21 cellular contexts compared by ENCODE assay signal in the genomic region with DNA sequence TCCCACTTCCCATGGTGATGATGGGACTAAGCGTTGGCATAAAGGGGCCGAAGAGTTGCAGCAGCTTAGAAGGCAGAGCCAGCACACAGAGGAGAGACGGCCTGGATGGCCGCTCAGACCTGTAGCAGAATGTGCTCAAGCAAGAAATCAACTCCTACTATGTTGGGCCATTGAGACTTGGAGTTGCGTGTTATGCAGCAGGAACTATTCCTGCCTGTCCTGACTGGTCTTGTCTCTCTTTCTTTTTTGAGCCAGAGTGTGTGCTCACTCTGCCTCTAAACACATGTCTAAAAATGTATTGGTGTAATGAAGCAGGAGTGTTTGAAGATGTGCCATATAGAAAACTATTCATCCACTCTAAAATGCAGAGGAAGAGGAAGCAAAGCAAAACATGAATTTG. TPM values are rescaled to one million over a fixed set of nuclear protein-coding genes. Genes with fewer than 3 reads are reported as not detected.
DNase-seq lines count a peak whose midpoint lies in the region; ATAC-seq, FAIRE-seq and TF ChIP-seq lines count a peak whose summit lies in the region.
"Had no signal": no experiment of that assay in that cellular context is flagged by ENCODE, and none has a peak within 500 bp of the region (broad histone marks: within the 10 kb centered on the region; RNA-seq: fewer than 3 reads in every experiment).

No MANE protein-coding gene starts in this region.

- H2BK5ac ChIP-seq in IMR-90 (ENCODE audit: low read depth, low read length, poor library complexity, severe bottlenecking) (no peak overlapping the region), H1 (ENCODE audit: low read depth, low read length) (no peak overlapping the region)

- peaks cover 1% of the 10 kb centered on the region for H3K27me3 Mint-ChIP-seq in activated CD4-positive, alpha-beta T cell treated with anti-CD3 and anti-CD28 coated beads for 36 hours
- H3K27me3 Mint-ChIP-seq in osteocyte (ENCODE audit: unreplicated experiment) (no peaks in the 10 kb centered on the region), Calu3 (ENCODE audit: unreplicated experiment) (no peaks in the 10 kb centered on the region)

- H3K4me1 ChIP-seq in IMR-90 (ENCODE audit: control insufficient read depth, insufficient read depth, low read length) (no peaks in the 10 kb centered on the region), H1 (replicated peaks in 1 of 4; ENCODE audit: control insufficient read depth in 3 of 4, insufficient read depth in 4 of 4, low read length in 3 of 4) (peaks cover 0 to 2% (median 0%) of the 10 kb centered on the region in 4 experiments; a peak in 2 of 7 replicates)

- H3K18ac ChIP-seq in IMR-90 (ENCODE audit: low read depth, low read length) (no peak overlapping the region), H1 (ENCODE audit: extremely low read depth, low read length) (no peak overlapping the region)

- H3K23ac ChIP-seq in IMR-90 (ENCODE audit: low read depth, low read length) (no peak overlapping the region), H1 (ENCODE audit: insufficient read length) (no peak overlapping the region)

- H2BK15ac ChIP-seq in IMR-90 (ENCODE audit: low read depth, low read length) (no peak overlapping the region), H1 (ENCODE audit: low read length) (no peak overlapping the region)

- H4K91ac ChIP-seq in IMR-90 (ENCODE audit: insufficient read depth, low read depth, low read length) (no peak overlapping the region), H1 (replicated peaks; ENCODE audit: insufficient read length, low read length) (peak overlapping the region; percentile 31)

- in situ Hi-C loops in IMR-90 (cut with MboI; ENCODE audit: low sequenced_read_pairs), result no loop called here

- no peak for TF ChIP-seq EP300 in H1 (IDR thresholded peaks at IDR 0.05; ENCODE audit: borderline replicate concordance in 1 of 2, low read depth in 2 of 2, low read length in 2 of 2)

- no peak for ATAC-seq in activated CD4-positive, alpha-beta T cell treated with anti-CD3 and anti-CD28 coated beads for 36 hours
- ATAC-seq in IMR-90 (ENCODE audit: low read depth), result no peak
- ATAC-seq in GM18870 (IDR thresholded peaks at IDR 0.05; ENCODE audit: unreplicated experiment), result no peak
- ATAC-seq in HG03159 (IDR thresholded peaks at IDR 0.05; ENCODE audit: unreplicated experiment), result no peak
- ATAC-seq: PC-3 had no signal

- TF ChIP-seq RAD21 in IMR-90 (IDR thresholded peaks at IDR 0.05; ENCODE audit: low read length) (no peak), H1 (IDR thresholded peaks at IDR 0.05 in 1 of 2, conservative IDR thresholded peaks at IDR 0.05 in 1 of 2; ENCODE audit: low read depth in 2 of 2, low read length in 2 of 2) (no peak)

- peaks cover 28% of the 10 kb centered on the region for H3K4me1 Mint-ChIP-seq in activated CD4-positive, alpha-beta T cell treated with anti-CD3 and anti-CD28 coated beads for 36 hours
- H3K4me1 Mint-ChIP-seq in osteocyte (ENCODE audit: unreplicated experiment) (peaks cover 33% of the 10 kb centered on the region), Calu3 (ENCODE audit: low read depth, unreplicated experiment) (no peaks in the 10 kb centered on the region)

- TF ChIP-seq CTCF in IMR-90 (conservative IDR thresholded peaks at IDR 0.05; ENCODE audit: low read depth, low read length) (no peak), H1 (IDR thresholded peaks at IDR 0.05; ENCODE audit: control extremely low read depth in 1 of 3, insufficient read depth in 1 of 3, low read depth in 1 of 3, low read length in 3 of 3) (no peak), osteocyte (IDR thresholded peaks at IDR 0.05) (no peak), Calu3 (IDR thresholded peaks at IDR 0.05; ENCODE audit: unreplicated experiment) (no peak)

- no peaks in the 10 kb centered on the region; the same call in 1 of the 2 replicates for H3K23me2 ChIP-seq in H1 (ENCODE audit: low read depth, low read length)

- no peak overlapping the region for H3K27ac ChIP-seq in IMR-90 (ENCODE audit: insufficient read depth, low read length)
- no peak overlapping the region for H3K27ac ChIP-seq in H1 (ENCODE audit: low read depth, low read length)
- H3K27ac ChIP-seq: 22Rv1, C4-2B, KMS-11, RWPE1 had no signal

- H4K20me1 ChIP-seq in IMR-90 (ENCODE audit: insufficient read depth, low read length) (no peaks in the 10 kb centered on the region), H1 (replicated peaks in 1 of 2; ENCODE audit: control insufficient read depth in 1 of 2, insufficient read depth in 2 of 2, low read length in 2 of 2) (no peaks in the 10 kb centered on the region)

- no peak for FAIRE-seq in H1 (lab: Jason Lieb, UNC)
- FAIRE-seq: G401.6 had no signal

- H2AFZ ChIP-seq in IMR-90 (replicated peaks; ENCODE audit: low read length, poor library complexity) (peak overlapping the region; percentile 26), H1 (ENCODE audit: low read length) (no peak overlapping the region)

- H3K4me3 ChIP-seq in IMR-90 (ENCODE audit: insufficient read depth, low read depth, low read length) (no peak overlapping the region), H1 (ENCODE audit: extremely low read depth in 1 of 4, insufficient read depth in 2 of 4, low read depth in 3 of 4, low read length in 4 of 4) (no peak overlapping the region)

- H2BK12ac ChIP-seq in H1 (ENCODE audit: low read depth, low read length), result no peak overlapping the region; the same call in 1 of the 2 replicates

- H4K5ac ChIP-seq in IMR-90 (ENCODE audit: low read depth, low read length) (no peak overlapping the region), H1 (ENCODE audit: insufficient read length, low read depth, low read length) (no peak overlapping the region)

- H3K4me2 ChIP-seq in IMR-90 (ENCODE audit: low read depth, low read length), result no peak overlapping the region
- no peak overlapping the region for H3K4me2 ChIP-seq in H1 (ENCODE audit: insufficient read depth in 1 of 2, low read depth in 2 of 2, low read length in 2 of 2)
- H3K4me2 ChIP-seq: KMS-11 had no signal

- POLR2A ChIA-PET in activated CD4-positive, alpha-beta T cell treated with anti-CD3 and anti-CD28 coated beads for 36 hours (lab: Charles Lee), result interaction anchor here (0.7 kb wide), 1 partner anchor 83 kb away, joined by 3 read pairs; no protein-coding TSS in a partner anchor
- POLR2A ChIA-PET in IMR-90 (lab: Charles Lee; ENCODE audit: unreplicated experiment), result no interaction called here
- POLR2A ChIA-PET in H1 (lab: Charles Lee; ENCODE audit: partially characterized antibody), result no interaction called here

- CTCF ChIA-PET in activated CD4-positive, alpha-beta T cell treated with anti-CD3 and anti-CD28 coated beads for 36 hours (lab: Charles Lee), result interaction anchor here (1.3 to 2.2 kb wide), 3 partner anchors 14 to 65 kb away, joined by 3 to 7 read pairs (median 4); no protein-coding TSS in a partner anchor
- CTCF ChIA-PET in IMR-90 (lab: Yijun Ruan, JAX), result interaction anchor here (0.6 kb wide), 1 partner anchor 61 kb away, joined by 3 read pairs; no protein-coding TSS in a partner anchor
- CTCF ChIA-PET in H1 (lab: Charles Lee; ENCODE audit: partially characterized antibody), result interaction anchor here (0.9 to 2.2 kb wide), 4 partner anchors 9 to 108 kb away, joined by 3 to 6 read pairs (median 3); no protein-coding TSS in a partner anchor
- CTCF ChIA-PET in Calu3 (lab: Charles Lee), result interaction anchor here (0.9 kb wide), 1 partner anchor 9 kb away, joined by 3 read pairs; no protein-coding TSS in a partner anchor

- intact Hi-C loops in activated CD4-positive, alpha-beta T cell treated with anti-CD3 and anti-CD28 coated beads for 36 hours (cut with DNase I, micrococcal nuclease), result loop anchor here in 1 of 2 experiments (5.0 kb wide), 2 partner anchors 199 to 294 kb away; no protein-coding TSS in a partner anchor
- intact Hi-C loops in IMR-90 (cut with micrococcal nuclease), result no loop called here
- intact Hi-C loops in Calu3 (cut with micrococcal nuclease; ENCODE audit: unreplicated experiment), result no loop called here

- peak overlapping the region; percentile 42 for H3K27ac Mint-ChIP-seq in activated CD4-positive, alpha-beta T cell treated with anti-CD3 and anti-CD28 coated beads for 36 hours
- H3K27ac Mint-ChIP-seq in osteocyte (ENCODE audit: unreplicated experiment) (peak overlapping the region; percentile 56), Calu3 (ENCODE audit: unreplicated experiment) (no peak overlapping the region)

- BruUV-seq in IMR-90 (replicated peaks; lab: Mats Ljungman, UMichigan) (no TSS peak), Calu3 (replicated peaks; lab: Mats Ljungman, UMichigan) (no TSS peak)

- no peaks in the 10 kb centered on the region for H3K79me2 ChIP-seq in H1 (ENCODE audit: control insufficient read depth in 1 of 2, insufficient read depth in 2 of 2, low read length in 2 of 2)

- H3K36me3 ChIP-seq in IMR-90 (ENCODE audit: control insufficient read depth, insufficient read depth, low read length), result no peaks in the 10 kb centered on the region
- H3K36me3 ChIP-seq in H1 (ENCODE audit: control insufficient read depth in 2 of 4, insufficient read depth in 4 of 4, low read length in 3 of 4), result no peaks in the 10 kb centered on the region

- H3K14ac ChIP-seq in IMR-90 (replicated peaks; ENCODE audit: low read depth, low read length), result no peak overlapping the region
- no peak overlapping the region for H3K14ac ChIP-seq in H1 (ENCODE audit: insufficient read length)

- H3K9me3 Mint-ChIP-seq in activated CD4-positive, alpha-beta T cell treated with anti-CD3 and anti-CD28 coated beads for 36 hours (ENCODE audit: low read depth), result peaks cover 16% of the 10 kb centered on the region
- H3K9me3 Mint-ChIP-seq in osteocyte (ENCODE audit: unreplicated experiment), result peaks cover 18% of the 10 kb centered on the region
- peaks cover 6% of the 10 kb centered on the region for H3K9me3 Mint-ChIP-seq in Calu3 (ENCODE audit: low read depth, unreplicated experiment)

- no peak overlapping the region for H2BK120ac ChIP-seq in IMR-90 (ENCODE audit: low read depth, low read length)
- H2BK120ac ChIP-seq in H1 (replicated peaks; ENCODE audit: low read depth, low read length), result no peak overlapping the region

- dilution Hi-C loops in IMR-90 (cut with HindIII; ENCODE audit: low sequenced_read_pairs, unreplicated experiment), result no loop called here

- H3K4ac ChIP-seq in IMR-90 (ENCODE audit: low read depth, low read length), result no peak overlapping the region
- H3K4ac ChIP-seq in H1 (replicated peaks; ENCODE audit: insufficient read length, low read depth, low read length), result no peak overlapping the region

- H2AK9ac ChIP-seq in IMR-90 (replicated peaks; ENCODE audit: low read depth, low read length, poor library complexity), result no peak overlapping the region

- H3K56ac ChIP-seq in IMR-90 (ENCODE audit: extremely low read depth, insufficient read depth, low read length) (no peak overlapping the region), H1 (replicated peaks; ENCODE audit: insufficient read length, low read depth, low read length) (no peak overlapping the region)

- H2AK5ac ChIP-seq in IMR-90 (ENCODE audit: low read depth, low read length) (0 out of 2 replicates have a peak overlapping the region, but pooled peaks have one; percentile 28), H1 (ENCODE audit: low read depth, low read length) (no peak overlapping the region)

- H3K36me3 Mint-ChIP-seq in activated CD4-positive, alpha-beta T cell treated with anti-CD3 and anti-CD28 coated beads for 36 hours (ENCODE audit: low read depth), result peaks cover 9% of the 10 kb centered on the region
- H3K36me3 Mint-ChIP-seq in osteocyte (ENCODE audit: unreplicated experiment), result peaks cover 8% of the 10 kb centered on the region
- no peaks in the 10 kb centered on the region for H3K36me3 Mint-ChIP-seq in Calu3 (ENCODE audit: insufficient read depth, unreplicated experiment)

- TF ChIP-seq POLR2A in IMR-90 (IDR thresholded peaks at IDR 0.05; ENCODE audit: low read depth, low read length), result no peak
- TF ChIP-seq POLR2A in H1 (IDR thresholded peaks at IDR 0.05; ENCODE audit: control extremely low read depth in 1 of 2, low read depth in 2 of 2, low read length in 2 of 2), result no peak

- no peak overlapping the region; a peak in 1 of 4 replicates for H4K8ac ChIP-seq in IMR-90 (ENCODE audit: low read depth in 2 of 2, low read length in 2 of 2)
- no peak overlapping the region for H4K8ac ChIP-seq in H1 (ENCODE audit: extremely low read depth, insufficient read depth, low read length)

- H3K27me3 ChIP-seq in IMR-90 (ENCODE audit: control insufficient read depth, insufficient read depth, low read length), result no peaks in the 10 kb centered on the region
- no peaks in the 10 kb centered on the region for H3K27me3 ChIP-seq in H1 (replicated peaks in 1 of 4; ENCODE audit: control insufficient read depth in 3 of 4, extremely low read depth in 1 of 4, insufficient read depth in 3 of 4, low read length in 3 of 4)

- no peak for DNase-seq in activated CD4-positive, alpha-beta T cell treated with anti-CD3 and anti-CD28 coated beads for 36 hours
- no peak for DNase-seq in activated CD4-positive, alpha-beta T cell treated with anti-CD3 and anti-CD28 coated beads, Interleukin-2, amount 50 U/mL, for 4 hours
- no peak for DNase-seq in IMR-90
- no peak for DNase-seq in H1 (ENCODE audit: low read depth in 1 of 2, low spot score in 2 of 2)
- DNase-seq in osteocyte (ENCODE audit: extremely low spot score, unreplicated experiment), result peak; percentile 7
- no peak for DNase-seq in Calu3
- DNase-seq: AML-193, NCI-H1417, NCI-H187, NCI-H2107, NCI-H226, NCI-H524, PC-3, SIG-M5 had no signal

- no peak overlapping the region for H3K9ac ChIP-seq in IMR-90 (ENCODE audit: low read depth, low read length)
- no peak overlapping the region for H3K9ac ChIP-seq in H1 (replicated peaks in 1 of 4; ENCODE audit: extremely low read depth in 1 of 4, low read depth in 3 of 4, low read length in 3 of 4)
- H3K9ac ChIP-seq: KMS-11 had no signal

- 92% methylated on average over 2 of the region's 5 CpGs; no CpG with 5 or more reads in 1 of the 2 experiments for WGBS in IMR-90 (ENCODE audit: extremely low coverage in 2 of 2, insufficient read length in 1 of 2), 2 experiments
- 91% methylated on average over 5 of the region's 5 CpGs; no CpG with 5 or more reads in 1 of the 2 experiments for WGBS in H1 (ENCODE audit: extremely low coverage in 1 of 2, insufficient coverage in 1 of 2, insufficient read length in 1 of 2, insufficient replicate concordance in 2 of 2, low coverage in 1 of 2, low lambda C conversion rate in 2 of 2, missing lambda C conversion rate in 1 of 2), 2 experiments

- H2BK20ac ChIP-seq in IMR-90 (ENCODE audit: low read depth, low read length) (no peak overlapping the region), H1 (ENCODE audit: low read length) (no peak overlapping the region; the same call in 1 of the 2 replicates)

- H3K79me1 ChIP-seq in IMR-90 (ENCODE audit: low read depth in 1 of 2, low read length in 2 of 2) (no peaks in the 10 kb centered on the region), H1 (ENCODE audit: low read depth, low read length) (no peaks in the 10 kb centered on the region)

- peaks cover 11% of the 10 kb centered on the region for H3K9me3 ChIP-seq in IMR-90 (ENCODE audit: control insufficient read depth, insufficient read depth, low read length)
- peaks cover 7 to 10% of the 10 kb centered on the region in 2 experiments; a peak in 2 of 4 replicates for H3K9me3 ChIP-seq in H1 (ENCODE audit: insufficient read depth in 2 of 2, low read depth in 1 of 2, low read length in 1 of 2)

- 0 out of 2 replicates have a peak, but pooled peaks cover 3% of the 10 kb centered on the region for H3K9me1 ChIP-seq in IMR-90 (ENCODE audit: insufficient read depth, low read length)

- no peak overlapping the region for H3K4me3 Mint-ChIP-seq in activated CD4-positive, alpha-beta T cell treated with anti-CD3 and anti-CD28 coated beads for 36 hours
- no peak overlapping the region for H3K4me3 Mint-ChIP-seq in osteocyte (ENCODE audit: unreplicated experiment)
- H3K4me3 Mint-ChIP-seq in Calu3 (ENCODE audit: low read depth, unreplicated experiment), result no peak overlapping the region

RNA-seq across cellular contexts. Expression of a gene that starts 20.5 kb away (rescaled TPM):
- total RNA-seq in activated CD4-positive, alpha-beta T cell treated with anti-CD3 and anti-CD28 coated beads for 36 hours, result 10 to 100 TPM; 28.6 to 30.1 TPM
- 43.3 and 45.2 TPM in 2 replicates for total RNA-seq in IMR-90 (2012; rRNA removed)
- 40.8 and 45.6 TPM in 2 replicates for polyA plus RNA-seq in IMR-90 (2012; rRNA removed)
- 21.2 and 29.0 TPM in 2 replicates for polyA plus RNA-seq in IMR-90 (2012; cell fraction: cytosol; rRNA removed)
- 45.7 and 64.6 TPM in 2 replicates for polyA plus RNA-seq in IMR-90 (2012; cell fraction: nucleus; rRNA removed; ENCODE audit: low replicate concordance)
- total RNA-seq in H1 (2021; fragmentation: NEBNext Ultra II Directional; extraction: Animal tissue kit (Norgen Biotek cat#: 25700)), result 13.5 and 13.9 TPM in 2 replicates
- 3.7 TPM in 2 replicates for polyA plus RNA-seq in H1 (2011; rRNA removed)
- 3.4 TPM for polyA plus RNA-seq in H1 (2011; cell fraction: cytosol; rRNA removed)
- polyA plus RNA-seq in H1 (2011; cell fraction: nucleus; rRNA removed), result 8.0 TPM
- polyA plus RNA-seq in H1 (2012, experiment 1 of 2), result 4.8 to 6.4 TPM (median 5.5 TPM) in 4 replicates
- 2.3 TPM for polyA plus RNA-seq in H1 (2012, experiment 2 of 2)
- 6.1 TPM for polyA plus RNA-seq in H1 (2013, experiment 1 of 2)
- polyA plus RNA-seq in H1 (2013, experiment 2 of 2), result 5.8 TPM
- 8.9 and 9.5 TPM in 2 replicates for polyA minus RNA-seq in H1 (2011; rRNA and poly(A)+ RNA removed)
- polyA minus RNA-seq in H1 (2011; cell fraction: cytosol; rRNA and poly(A)+ RNA removed), result 5.3 TPM
- 6.2 TPM for polyA minus RNA-seq in H1 (2011; cell fraction: nucleus; rRNA and poly(A)+ RNA removed)
- 94.5 and 95.4 TPM in 2 replicates for total RNA-seq in osteocyte
- total RNA-seq in Calu3 (2022), result 26.8 and 29.1 TPM in 2 replicates
